Comparison of ENCODE assay signal across 16 cellular contexts in genomic region chr9:128823903-128824406, GRCh38.
"Had no signal": no experiment of that assay in that cellular context is flagged by ENCODE, and none has a peak within 500 bp of the region (broad histone marks: within the 10 kb centered on the region; RNA-seq: fewer than 3 reads in every experiment).

No MANE protein-coding gene starts in this region.

- H3K4me1 ChIP-seq: foreskin keratinocyte had no signal

- DNase-seq: activated B cell treated with CpG ODN at 0.5 μM for 24 hours; activated CD4-positive, alpha-beta memory T cell treated with anti-CD3 and anti-CD28 coated beads, Interleukin-2, amount 10 ng/mL, durations not matched to agents 7 days and 5 days; activated CD4-positive, alpha-beta T cell treated with anti-CD3 and anti-CD28 coated beads for 4 hours; activated gamma-delta T cell; foreskin keratinocyte; hippocampal formation; left colon; natural killer cell; stimulated activated CD4-positive, alpha-beta T cell treated with anti-CD3 and anti-CD28 coated beads, Interleukin-12 subunit alpha, Interleukin-12 subunit beta, amount 100 ng/mL, for 4 hours; stimulated activated CD4-positive, alpha-beta T cell treated with anti-CD3 and anti-CD28 coated beads, Interleukin-2, amount 100 ng/mL, for 24 hours; T-cell; testis had no signal

- H3K27ac ChIP-seq: foreskin keratinocyte, testis had no signal

- H3K27ac Mint-ChIP-seq: activated B cell treated with CpG ODN at 0.5 μM for 24 hours; activated CD4-positive, alpha-beta memory T cell treated with anti-CD3 and anti-CD28 coated beads, Interleukin-2, amount 10 ng/mL, durations not matched to agents 7 days and 5 days; activated naive CD4-positive, alpha-beta T cell treated with anti-CD3 and anti-CD28 coated beads, Interleukin-2, amount 50 U/mL, for 24 hours; natural killer cell; T-cell; type B pancreatic cell had no signal

- H3K36me3 Mint-ChIP-seq: natural killer cell, type B pancreatic cell had no signal

- H3K27me3 Mint-ChIP-seq: activated B cell treated with CpG ODN at 0.5 μM for 24 hours; activated CD4-positive, alpha-beta memory T cell treated with anti-CD3 and anti-CD28 coated beads, Interleukin-2, amount 10 ng/mL, durations not matched to agents 7 days and 5 days; activated naive CD4-positive, alpha-beta T cell treated with anti-CD3 and anti-CD28 coated beads, Interleukin-2, amount 50 U/mL, for 24 hours; T-cell; type B pancreatic cell had no signal

- H3K4me3 ChIP-seq: lung, testis had no signal

- H3K27me3 ChIP-seq: foreskin keratinocyte, testis had no signal

- H3K9me3 ChIP-seq: testis had no signal

- ATAC-seq: foreskin keratinocyte, left colon, natural killer cell, SK-N-SH treated with all-trans-retinoic acid at 6 μM for 48 hours, T-cell had no signal

- H3K9me3 Mint-ChIP-seq: activated B cell treated with CpG ODN at 0.5 μM for 24 hours; activated CD4-positive, alpha-beta memory T cell treated with anti-CD3 and anti-CD28 coated beads, Interleukin-2, amount 10 ng/mL, durations not matched to agents 7 days and 5 days; activated naive CD4-positive, alpha-beta T cell treated with anti-CD3 and anti-CD28 coated beads, Interleukin-2, amount 50 U/mL, for 24 hours; natural killer cell; T-cell; type B pancreatic cell had no signal

- H3K4me3 Mint-ChIP-seq: activated B cell treated with CpG ODN at 0.5 μM for 24 hours; activated CD4-positive, alpha-beta memory T cell treated with anti-CD3 and anti-CD28 coated beads, Interleukin-2, amount 10 ng/mL, durations not matched to agents 7 days and 5 days; activated naive CD4-positive, alpha-beta T cell treated with anti-CD3 and anti-CD28 coated beads, Interleukin-2, amount 50 U/mL, for 24 hours; natural killer cell; T-cell; type B pancreatic cell had no signal
